In the genomic region with DNA sequence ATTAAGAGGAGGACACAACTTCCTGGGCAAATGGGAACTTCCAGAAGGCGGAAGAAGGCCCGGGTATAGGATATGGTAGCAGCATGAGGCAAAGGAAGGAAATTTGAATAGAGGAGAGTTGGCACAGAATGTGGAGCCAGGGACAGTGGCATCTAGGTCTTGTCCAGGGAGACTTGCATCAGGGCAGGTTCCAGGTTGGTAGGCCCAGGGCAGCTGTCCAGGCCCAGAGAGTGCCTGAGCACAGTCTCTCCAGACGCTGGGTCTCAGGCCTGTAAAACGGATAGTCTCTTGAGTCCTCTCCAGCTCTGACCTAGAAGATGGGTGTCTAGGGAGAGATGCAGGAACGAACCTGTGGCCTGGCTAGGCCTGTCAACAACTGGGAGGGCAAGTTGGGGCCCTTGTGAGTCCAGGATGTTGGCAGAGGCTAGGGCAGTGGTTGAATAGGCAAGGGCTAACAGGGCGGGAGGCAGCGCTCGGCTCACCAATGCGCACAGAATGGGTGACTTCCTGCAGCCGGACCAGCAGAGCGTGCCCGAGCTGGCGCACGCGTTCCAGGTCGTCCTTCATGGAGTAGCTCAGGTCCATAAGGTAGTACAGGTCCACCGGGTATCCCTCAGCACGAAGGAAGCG, we compare ENCODE assay signal across 1 cellular context.
TF ChIP-seq lines count a peak whose summit lies in the region.

No MANE protein-coding gene starts in this region.

TF ChIP-seq in HCT116, 20 proteins besides CTCF, POLR2A, EP300 and RAD21:
- TF ChIP-seq TCF7L2 (IDR thresholded peaks at IDR 0.05; ENCODE audit: borderline replicate concordance, extremely low read depth, insufficient read depth, insufficient read length) = no peak
- TF ChIP-seq, protein P1, sequence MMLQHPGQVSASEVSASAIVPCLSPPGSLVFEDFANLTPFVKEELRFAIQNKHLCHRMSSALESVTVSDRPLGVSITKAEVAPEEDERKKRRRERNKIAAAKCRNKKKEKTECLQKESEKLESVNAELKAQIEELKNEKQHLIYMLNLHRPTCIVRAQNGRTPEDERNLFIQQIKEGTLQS (IDR thresholded peaks at IDR 0.05) = no peak
- no peak for TF ChIP-seq ELF1 (IDR thresholded peaks at IDR 0.05; ENCODE audit: borderline replicate concordance, low read depth)
- TF ChIP-seq EGR1 (IDR thresholded peaks at IDR 0.05; ENCODE audit: low read depth) = no peak
- TF ChIP-seq, protein P2, sequence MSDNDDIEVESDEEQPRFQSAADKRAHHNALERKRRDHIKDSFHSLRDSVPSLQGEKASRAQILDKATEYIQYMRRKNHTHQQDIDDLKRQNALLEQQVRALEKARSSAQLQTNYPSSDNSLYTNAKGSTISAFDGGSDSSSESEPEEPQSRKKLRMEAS (IDR thresholded peaks at IDR 0.05) = no peak
- TF ChIP-seq ZFX (IDR thresholded peaks at IDR 0.05) = no peak
- TF ChIP-seq FOSL1 (IDR thresholded peaks at IDR 0.05; ENCODE audit: low read depth) = no peak
- no peak for TF ChIP-seq SRF (IDR thresholded peaks at IDR 0.05; ENCODE audit: low read depth)
- TF ChIP-seq, protein P3, sequence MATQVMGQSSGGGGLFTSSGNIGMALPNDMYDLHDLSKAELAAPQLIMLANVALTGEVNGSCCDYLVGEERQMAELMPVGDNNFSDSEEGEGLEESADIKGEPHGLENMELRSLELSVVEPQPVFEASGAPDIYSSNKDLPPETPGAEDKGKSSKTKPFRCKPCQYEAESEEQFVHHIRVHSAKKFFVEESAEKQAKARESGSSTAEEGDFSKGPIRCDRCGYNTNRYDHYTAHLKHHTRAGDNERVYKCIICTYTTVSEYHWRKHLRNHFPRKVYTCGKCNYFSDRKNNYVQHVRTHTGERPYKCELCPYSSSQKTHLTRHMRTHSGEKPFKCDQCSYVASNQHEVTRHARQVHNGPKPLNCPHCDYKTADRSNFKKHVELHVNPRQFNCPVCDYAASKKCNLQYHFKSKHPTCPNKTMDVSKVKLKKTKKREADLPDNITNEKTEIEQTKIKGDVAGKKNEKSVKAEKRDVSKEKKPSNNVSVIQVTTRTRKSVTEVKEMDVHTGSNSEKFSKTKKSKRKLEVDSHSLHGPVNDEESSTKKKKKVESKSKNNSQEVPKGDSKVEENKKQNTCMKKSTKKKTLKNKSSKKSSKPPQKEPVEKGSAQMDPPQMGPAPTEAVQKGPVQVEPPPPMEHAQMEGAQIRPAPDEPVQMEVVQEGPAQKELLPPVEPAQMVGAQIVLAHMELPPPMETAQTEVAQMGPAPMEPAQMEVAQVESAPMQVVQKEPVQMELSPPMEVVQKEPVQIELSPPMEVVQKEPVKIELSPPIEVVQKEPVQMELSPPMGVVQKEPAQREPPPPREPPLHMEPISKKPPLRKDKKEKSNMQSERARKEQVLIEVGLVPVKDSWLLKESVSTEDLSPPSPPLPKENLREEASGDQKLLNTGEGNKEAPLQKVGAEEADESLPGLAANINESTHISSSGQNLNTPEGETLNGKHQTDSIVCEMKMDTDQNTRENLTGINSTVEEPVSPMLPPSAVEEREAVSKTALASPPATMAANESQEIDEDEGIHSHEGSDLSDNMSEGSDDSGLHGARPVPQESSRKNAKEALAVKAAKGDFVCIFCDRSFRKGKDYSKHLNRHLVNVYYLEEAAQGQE (IDR thresholded peaks at IDR 0.05; ENCODE audit: low read depth) = no peak
- no peak for TF ChIP-seq EZH2phosphoT487 (IDR thresholded peaks at IDR 0.05; ENCODE audit: borderline replicate concordance)
- TF ChIP-seq SP1 (IDR thresholded peaks at IDR 0.05; ENCODE audit: low read depth) = no peak
- no peak for TF ChIP-seq YY1 (IDR thresholded peaks at IDR 0.05; ENCODE audit: extremely low read depth, insufficient replicate concordance, low read depth, low read length)
- TF ChIP-seq, protein P4, sequence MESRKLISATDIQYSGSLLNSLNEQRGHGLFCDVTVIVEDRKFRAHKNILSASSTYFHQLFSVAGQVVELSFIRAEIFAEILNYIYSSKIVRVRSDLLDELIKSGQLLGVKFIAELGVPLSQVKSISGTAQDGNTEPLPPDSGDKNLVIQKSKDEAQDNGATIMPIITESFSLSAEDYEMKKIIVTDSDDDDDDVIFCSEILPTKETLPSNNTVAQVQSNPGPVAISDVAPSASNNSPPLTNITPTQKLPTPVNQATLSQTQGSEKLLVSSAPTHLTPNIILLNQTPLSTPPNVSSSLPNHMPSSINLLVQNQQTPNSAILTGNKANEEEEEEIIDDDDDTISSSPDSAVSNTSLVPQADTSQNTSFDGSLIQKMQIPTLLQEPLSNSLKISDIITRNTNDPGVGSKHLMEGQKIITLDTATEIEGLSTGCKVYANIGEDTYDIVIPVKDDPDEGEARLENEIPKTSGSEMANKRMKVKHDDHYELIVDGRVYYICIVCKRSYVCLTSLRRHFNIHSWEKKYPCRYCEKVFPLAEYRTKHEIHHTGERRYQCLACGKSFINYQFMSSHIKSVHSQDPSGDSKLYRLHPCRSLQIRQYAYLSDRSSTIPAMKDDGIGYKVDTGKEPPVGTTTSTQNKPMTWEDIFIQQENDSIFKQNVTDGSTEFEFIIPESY (IDR thresholded peaks at IDR 0.05; ENCODE audit: extremely low read depth, insufficient replicate concordance, low read length) = no peak
- TF ChIP-seq JUND (IDR thresholded peaks at IDR 0.05) = no peak
